In genomic region chr4:181517521-181517920, GRCh38 we compare ENCODE assay signal across 1 cellular context.
TF ChIP-seq lines count a peak whose summit lies in the region.

No MANE protein-coding gene starts in this region.

TF ChIP-seq in IMR-90, 13 proteins besides CTCF, POLR2A, EP300 and RAD21 (continued from another document):
- TF ChIP-seq USF2 (IDR thresholded peaks at IDR 0.05; ENCODE audit: low read depth, low read length) = no peak
TF ChIP-seq in IMR-90: peak in this region for 0.
